10 cellular contexts compared by ENCODE assay signal in genomic region chr17:45785373-45786193, GRCh38. TPM values are rescaled to one million over a fixed set of nuclear protein-coding genes. Genes with fewer than 3 reads are reported as not detected.
DNase-seq lines count a peak whose midpoint lies in the region; ATAC-seq and TF ChIP-seq lines count a peak whose summit lies in the region.
"Had no signal": no experiment of that assay in that cellular context is flagged by ENCODE, and none has a peak within 500 bp of the region (broad histone marks: within the 10 kb centered on the region; RNA-seq: fewer than 3 reads in every experiment).

No MANE protein-coding gene starts in this region.

- peak overlapping the region; percentile 21 to 80 (median 60) for H3K4me3 Mint-ChIP-seq in CD4-positive, CD25-positive, alpha-beta regulatory T cell

- H3K27me3 ChIP-seq in CD4-positive, CD25-positive, alpha-beta regulatory T cell (ENCODE audit: control insufficient read depth, insufficient read depth, low read length) = peaks cover 31% of the 10 kb centered on the region
- peaks cover 5 to 19% of the 10 kb centered on the region in 2 donors for H3K27me3 ChIP-seq in esophagus (ENCODE audit: control insufficient read depth in 1 of 2, insufficient read depth in 2 of 2, low read length in 2 of 2)

- no peaks in the 10 kb centered on the region for H3K36me3 ChIP-seq in CD4-positive, CD25-positive, alpha-beta regulatory T cell (ENCODE audit: control insufficient read depth, insufficient read depth, low read length)
- no peaks in the 10 kb centered on the region for H3K36me3 ChIP-seq in esophagus (ENCODE audit: control insufficient read depth in 2 of 2, insufficient read depth in 2 of 2, low read length in 1 of 2)

- no peak overlapping the region for H3K27ac ChIP-seq in CD4-positive, CD25-positive, alpha-beta regulatory T cell (ENCODE audit: insufficient read depth, low read length, poor library complexity, severe bottlenecking)
- H3K27ac ChIP-seq in esophagus (ENCODE audit: low read depth in 2 of 2, low read length in 1 of 2) = no peak overlapping the region

- peaks cover 0 to 6% (median 0%) of the 10 kb centered on the region in 7 donors for H3K9me3 Mint-ChIP-seq in CD4-positive, CD25-positive, alpha-beta regulatory T cell

- WGBS in esophagus, 2 donors = 16 to 17% methylated on average over 40 of the region's 40 CpGs

- peaks cover 84% of the 10 kb centered on the region for H3K27me3 Mint-ChIP-seq in CD4-positive, CD25-positive, alpha-beta regulatory T cell

- no peak for DNase-seq in CD4-positive, CD25-positive, alpha-beta regulatory T cell
- DNase-seq in NCI-H82 (lab: John Stamatoyannopoulos, UW) = peak; percentile 57
- no peak for DNase-seq in omental fat pad (ENCODE audit: low spot score)
- no peak for DNase-seq in germinal center (ENCODE audit: low spot score)
- DNase-seq in superior temporal gyrus (ENCODE audit: extremely low spot score) = no peak

- H3K9me3 ChIP-seq in CD4-positive, CD25-positive, alpha-beta regulatory T cell (ENCODE audit: control insufficient read depth in 2 of 2, low read length in 2 of 2) = no peaks in the 10 kb centered on the region
- H3K9me3 ChIP-seq in esophagus (ENCODE audit: control insufficient read depth in 2 of 2, insufficient read depth in 1 of 2, low read depth in 1 of 2, low read length in 1 of 2) = peaks cover 0 to 2% of the 10 kb centered on the region in 2 donors

- no peak for TF ChIP-seq CTCF in omental fat pad (IDR thresholded peaks at IDR 0.05)

- peaks cover 19% of the 10 kb centered on the region for H3K4me1 ChIP-seq in CD4-positive, CD25-positive, alpha-beta regulatory T cell (ENCODE audit: control insufficient read depth, insufficient read depth, low read length, poor library complexity, severe bottlenecking)
- H3K4me1 ChIP-seq in esophagus (ENCODE audit: control insufficient read depth in 2 of 2, insufficient read depth in 2 of 2, low read length in 1 of 2) = peaks cover 4 to 16% of the 10 kb centered on the region in 2 donors

- no peaks in the 10 kb centered on the region for H3K36me3 Mint-ChIP-seq in CD4-positive, CD25-positive, alpha-beta regulatory T cell

- ATAC-seq in CD4-positive, CD25-positive, alpha-beta regulatory T cell (ENCODE audit: low read depth in 2 of 2) = no peak
- peak; percentile 28 for ATAC-seq in omental fat pad (ENCODE audit: low FRiP score)
- no peak for ATAC-seq in GM19452 (IDR thresholded peaks at IDR 0.05; ENCODE audit: unreplicated experiment)
- no peak for ATAC-seq in GM21367 (IDR thresholded peaks at IDR 0.05; ENCODE audit: unreplicated experiment)

- H3K27ac Mint-ChIP-seq in CD4-positive, CD25-positive, alpha-beta regulatory T cell = no peak overlapping the region

- no peak overlapping the region for H3K4me3 ChIP-seq in CD4-positive, CD25-positive, alpha-beta regulatory T cell (ENCODE audit: low read depth, low read length)
- H3K4me3 ChIP-seq in esophagus (ENCODE audit: low read depth in 1 of 2, low read length in 2 of 2) = peak overlapping the region; percentile 38 to 51

- H3K4me1 Mint-ChIP-seq in CD4-positive, CD25-positive, alpha-beta regulatory T cell = peaks cover 0 to 16% (median under 1%) of the 10 kb centered on the region in 4 donors

RNA-seq across cellular contexts. Expression of gene CRHR1, which starts 1.5 kb away (rescaled TPM):
- total RNA-seq in CD4-positive, CD25-positive, alpha-beta regulatory T cell = not detected
- polyA plus RNA-seq in CD4-positive, CD25-positive, alpha-beta regulatory T cell = not detected
- under 1 TPM; 0.15 to 0.31 TPM for polyA plus RNA-seq in esophagus
- not detected for total RNA-seq in omental fat pad

RNA-seq across cellular contexts. Expression of gene SPPL2C, which starts 59.1 kb away (rescaled TPM):
- not detected for total RNA-seq in CD4-positive, CD25-positive, alpha-beta regulatory T cell
- not detected for polyA plus RNA-seq in CD4-positive, CD25-positive, alpha-beta regulatory T cell
- polyA plus RNA-seq in esophagus = not detected
- total RNA-seq in omental fat pad = not detected
- total RNA-seq: Daoy, subcutaneous adipose tissue had no signal
